20 cellular contexts compared by ENCODE assay signal in the genomic region with DNA sequence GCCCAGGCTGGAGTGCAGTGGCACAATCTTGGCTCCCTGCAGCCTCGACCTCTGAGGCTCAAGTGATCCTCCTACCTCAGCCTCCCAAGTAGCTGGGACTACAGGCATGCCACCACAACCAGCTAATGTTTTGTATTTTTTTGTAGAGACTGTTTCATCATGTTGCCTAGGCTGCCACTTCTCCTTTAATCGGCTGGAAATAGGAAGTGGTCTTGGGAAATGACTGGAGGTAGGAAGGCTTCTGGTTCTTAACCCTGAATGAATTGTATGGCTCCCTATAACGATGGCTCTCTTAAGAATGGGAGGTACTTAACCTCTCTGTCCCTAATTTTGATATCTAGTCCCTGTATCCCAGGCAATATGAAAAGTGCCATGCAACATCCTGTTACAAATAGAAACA.
"Had no signal": no experiment of that assay in that cellular context is flagged by ENCODE, and none has a peak within 500 bp of the region (broad histone marks: within the 10 kb centered on the region; RNA-seq: fewer than 3 reads in every experiment).

No MANE protein-coding gene starts in this region.

- H3K4me3 ChIP-seq: body of pancreas, dorsolateral prefrontal cortex, tibial nerve, uterus had no signal

- H3K4me1 ChIP-seq: body of pancreas, tibial nerve, uterus had no signal

- H3K9me3 Mint-ChIP-seq: activated CD4-positive, alpha-beta memory T cell treated with anti-CD3 and anti-CD28 coated beads, Interleukin-2, amount 10 ng/mL, durations not matched to agents 7 days and 5 days; activated T-helper 17 cell treated with anti-CD3 and anti-CD28 coated beads, Interleukin-2, amount 50 U/mL, for 72 hours; neural crest cell; stimulated activated naive CD8-positive, alpha-beta T cell treated with anti-CD3 and anti-CD28 coated beads, Interleukin-15, Interleukin-2, amounts not matched to agents 100 ng/mL and 50 ng/mL, for 24 hours had no signal

- H3K27me3 Mint-ChIP-seq: activated CD4-positive, alpha-beta memory T cell treated with anti-CD3 and anti-CD28 coated beads, Interleukin-2, amount 10 ng/mL, durations not matched to agents 7 days and 5 days; progenitor cell of endocrine pancreas; stimulated activated naive CD8-positive, alpha-beta T cell treated with anti-CD3 and anti-CD28 coated beads, Interleukin-15, Interleukin-2, amounts not matched to agents 100 ng/mL and 50 ng/mL, for 24 hours had no signal

- DNase-seq: activated CD4-positive, alpha-beta memory T cell treated with anti-CD3 and anti-CD28 coated beads, Interleukin-2, amount 10 ng/mL, durations not matched to agents 7 days and 5 days; activated CD4-positive, alpha-beta T cell treated with anti-CD3 and anti-CD28 coated beads for 48 hours; activated CD4-positive, CD25-positive, alpha-beta regulatory T cell; activated CD8-positive, alpha-beta memory T cell treated with anti-CD3 and anti-CD28 coated beads, Interleukin-2, amount 10 ng/mL, durations not matched to agents 7 days and 5 days; activated naive CD4-positive, alpha-beta T cell treated with Interleukin-2 at 50 U/mL for 16 hours; activated T-cell treated with anti-CD3 and anti-CD28 coated beads, Interleukin-2, amount 50 U/mL, for 1 hour; body of pancreas; caudate nucleus; dorsolateral prefrontal cortex; foreskin fibroblast; hypothalamus; islet precursor cell; mammary epithelial cell; stimulated activated CD4-positive, alpha-beta T cell treated with anti-CD3 and anti-CD28 coated beads, Interleukin-2, amount 100 ng/mL, for 24 hours; uterus had no signal

- H3K36me3 Mint-ChIP-seq: activated CD8-positive, alpha-beta memory T cell treated with anti-CD3 and anti-CD28 coated beads, Interleukin-2, amount 10 ng/mL, durations not matched to agents 7 days and 5 days had no signal

- H3K9me3 ChIP-seq: body of pancreas, tibial nerve, uterus had no signal

- H3K36me3 ChIP-seq: tibial nerve, uterus had no signal

- H3K27me3 ChIP-seq: body of pancreas, dorsolateral prefrontal cortex, tibial nerve, uterus had no signal

- H3K4me3 Mint-ChIP-seq: activated CD4-positive, alpha-beta memory T cell treated with anti-CD3 and anti-CD28 coated beads, Interleukin-2, amount 10 ng/mL, durations not matched to agents 7 days and 5 days; activated CD8-positive, alpha-beta memory T cell treated with anti-CD3 and anti-CD28 coated beads, Interleukin-2, amount 10 ng/mL, durations not matched to agents 7 days and 5 days; activated T-helper 17 cell treated with anti-CD3 and anti-CD28 coated beads, Interleukin-2, amount 50 U/mL, for 72 hours; neural crest cell; stimulated activated naive CD8-positive, alpha-beta T cell treated with anti-CD3 and anti-CD28 coated beads, Interleukin-15, Interleukin-2, amounts not matched to agents 100 ng/mL and 50 ng/mL, for 24 hours had no signal

- H3K4me1 Mint-ChIP-seq: activated CD4-positive, alpha-beta memory T cell treated with anti-CD3 and anti-CD28 coated beads, Interleukin-2, amount 10 ng/mL, durations not matched to agents 7 days and 5 days; activated CD8-positive, alpha-beta memory T cell treated with anti-CD3 and anti-CD28 coated beads, Interleukin-2, amount 10 ng/mL, durations not matched to agents 7 days and 5 days; activated T-helper 17 cell treated with anti-CD3 and anti-CD28 coated beads, Interleukin-2, amount 50 U/mL, for 72 hours; neural crest cell had no signal

- H3K27ac Mint-ChIP-seq: activated CD4-positive, alpha-beta memory T cell treated with anti-CD3 and anti-CD28 coated beads, Interleukin-2, amount 10 ng/mL, durations not matched to agents 7 days and 5 days; activated CD8-positive, alpha-beta memory T cell treated with anti-CD3 and anti-CD28 coated beads, Interleukin-2, amount 10 ng/mL, durations not matched to agents 7 days and 5 days; activated T-helper 17 cell treated with anti-CD3 and anti-CD28 coated beads, Interleukin-2, amount 50 U/mL, for 72 hours; progenitor cell of endocrine pancreas; stimulated activated naive CD8-positive, alpha-beta T cell treated with anti-CD3 and anti-CD28 coated beads, Interleukin-15, Interleukin-2, amounts not matched to agents 100 ng/mL and 50 ng/mL, for 24 hours had no signal

- ATAC-seq: activated CD8-positive, alpha-beta memory T cell treated with anti-CD3 and anti-CD28 coated beads, Interleukin-2, amount 10 ng/mL, durations not matched to agents 7 days and 5 days; activated T-helper 17 cell treated with anti-CD3 and anti-CD28 coated beads, Interleukin-2, amount 50 U/mL, for 72 hours; body of pancreas had no signal

- H3K27ac ChIP-seq: body of pancreas, dorsolateral prefrontal cortex, tibial nerve, uterus had no signal
